ENCODE assay signal across 8 cellular contexts in genomic region chr1:93346472-93346991, GRCh38. TPM values are rescaled to one million over a fixed set of nuclear protein-coding genes. Genes with fewer than 3 reads are reported as not detected.
DNase-seq lines count a peak whose midpoint lies in the region; ATAC-seq and TF ChIP-seq lines count a peak whose summit lies in the region.

No MANE protein-coding gene starts in this region.

- H3K27ac ChIP-seq in SK-N-MC = peak overlapping the region; percentile 99; the same call in 1 of the 2 replicates
- H3K27ac ChIP-seq in skin epidermis = peak overlapping the region; percentile 74 to 100 (median 97)

- no peaks in the 10 kb centered on the region for H3K27me3 Mint-ChIP-seq in Calu3 (ENCODE audit: unreplicated experiment)

- peaks cover 36% of the 10 kb centered on the region for H3K36me3 Mint-ChIP-seq in Calu3 (ENCODE audit: insufficient read depth, unreplicated experiment)

- DNase-seq in Calu3 (peak; percentile 9), SK-N-MC (ENCODE audit: low read depth, low spot score) (no peak), astrocyte of the hippocampus (ENCODE audit: low read depth, low spot score) (peak; percentile 40), dedifferentiated amniotic fluid mesenchymal stem cell (ENCODE audit: extremely low spot score) (no peak)

- CTCF ChIA-PET in Calu3 (lab: Charles Lee) = interaction anchor here (0.6 kb wide), 1 partner anchor 125 kb away, joined by 5 read pairs; no protein-coding TSS in a partner anchor

- H3K4me3 ChIP-seq in SK-N-MC = peak overlapping the region; percentile 97
- peak overlapping the region; percentile 85 for H3K4me3 ChIP-seq in iPS-15b (ENCODE audit: low read depth, low read length)
- H3K4me3 ChIP-seq in skin epidermis = peak overlapping the region; percentile 72 to 98 (median 91)

- no peaks in the 10 kb centered on the region for H3K4me1 Mint-ChIP-seq in Calu3 (ENCODE audit: low read depth, unreplicated experiment)

- H3K36me3 ChIP-seq in SK-N-MC (ENCODE audit: insufficient read depth, low read length) = peaks cover 13% of the 10 kb centered on the region; the same call in 1 of the 2 replicates
- no peaks in the 10 kb centered on the region for H3K36me3 ChIP-seq in iPS-15b (ENCODE audit: control insufficient read depth, insufficient read depth, low read length)

- peak; percentile 31 for ATAC-seq in GM19351 (IDR thresholded peaks at IDR 0.05; ENCODE audit: unreplicated experiment)
- peak; percentile 25 for ATAC-seq in HG03432 (IDR thresholded peaks at IDR 0.05; ENCODE audit: unreplicated experiment)

- H3K9me3 ChIP-seq in SK-N-MC (ENCODE audit: low read depth, low read length) (no peaks in the 10 kb centered on the region), iPS-15b (ENCODE audit: control insufficient read depth, insufficient read depth, low read length) (no peaks in the 10 kb centered on the region)

- intact Hi-C loops in Calu3 (cut with micrococcal nuclease; ENCODE audit: unreplicated experiment) = no loop called here

- no peaks in the 10 kb centered on the region for H3K9me3 Mint-ChIP-seq in Calu3 (ENCODE audit: low read depth, unreplicated experiment)

- peak overlapping the region; percentile 99 for H3K4me3 Mint-ChIP-seq in Calu3 (ENCODE audit: low read depth, unreplicated experiment)

- no peak for TF ChIP-seq CTCF in Calu3 (IDR thresholded peaks at IDR 0.05; ENCODE audit: unreplicated experiment)

- BruUV-seq in Calu3 (replicated peaks; lab: Mats Ljungman, UMichigan) = TSS peak; percentile 42

- peak overlapping the region; percentile 95 for H3K27ac Mint-ChIP-seq in Calu3 (ENCODE audit: unreplicated experiment)

- H3K9ac ChIP-seq in SK-N-MC (ENCODE audit: insufficient read length) (peak overlapping the region; percentile 99), iPS-15b (ENCODE audit: low read depth, low read length) (peak overlapping the region; percentile 93)

- no peaks in the 10 kb centered on the region for H3K27me3 ChIP-seq in iPS-15b (ENCODE audit: control insufficient read depth, insufficient read depth, low read length)

- no peaks in the 10 kb centered on the region for H3K4me1 ChIP-seq in iPS-15b (ENCODE audit: control insufficient read depth, insufficient read depth, low read length)

RNA-seq across cellular contexts. Expression of gene DR1, which starts 0.8 kb away (rescaled TPM):
- total RNA-seq in Calu3 (2022) = 51.1 and 51.5 TPM in 2 replicates

Comparison
In these comparisons a context has a peak if more than half of its experiments do, and no peak if none do; other contexts are left out.
1. DNase-seq: peak in Calu3 (single experiment) and astrocyte of the hippocampus (single experiment); none in SK-N-MC (single experiment) and dedifferentiated amniotic fluid mesenchymal stem cell (single experiment).
2. Peak in every context shown above with its lines, with median percentiles within 50 percentile points of each other: H3K4me3 ChIP-seq.